43 cellular contexts compared by ENCODE assay signal in the genomic region with DNA sequence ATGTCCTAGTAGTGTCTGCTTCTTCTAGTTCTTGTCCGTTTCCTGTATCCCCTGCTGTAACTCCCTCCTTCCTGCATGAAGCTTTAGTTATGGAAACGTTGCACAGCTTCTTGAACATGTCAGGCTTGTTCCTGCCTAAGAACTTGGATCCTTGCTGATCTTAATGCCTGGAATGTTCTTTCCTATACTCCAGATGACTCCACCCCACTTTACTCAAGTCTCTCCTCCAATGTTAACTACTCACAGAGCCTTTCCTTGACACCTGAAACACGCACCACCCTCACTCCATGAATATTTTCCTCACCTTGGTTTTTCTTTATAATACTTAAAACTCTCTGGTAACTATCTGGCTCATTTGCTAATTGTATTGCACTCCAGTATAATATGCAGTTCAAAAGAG. TPM values are rescaled to one million over a fixed set of nuclear protein-coding genes. Genes with fewer than 3 reads are reported as not detected.
"Had no signal": no experiment of that assay in that cellular context is flagged by ENCODE, and none has a peak within 500 bp of the region (broad histone marks: within the 10 kb centered on the region; RNA-seq: fewer than 3 reads in every experiment).

No MANE protein-coding gene starts in this region.

- H3K9me3 ChIP-seq: adrenal gland, ascending aorta, body of pancreas had no signal

- H3K4me3 ChIP-seq: adrenal gland, ascending aorta, body of pancreas, breast epithelium, cardiac muscle cell had no signal

- H3K4me3 Mint-ChIP-seq: activated naive CD4-positive, alpha-beta T cell treated with anti-CD3 and anti-CD28 coated beads for 36 hours; activated naive CD4-positive, alpha-beta T cell treated with anti-CD3 and anti-CD28 coated beads, Interleukin-2, amount 10 ng/mL, durations not matched to agents 7 days and 5 days; activated naive CD4-positive, alpha-beta T cell treated with anti-CD3 and anti-CD28 coated beads, Interleukin-2, amount 50 U/mL, for 24 hours; activated naive CD8-positive, alpha-beta T cell; activated naive CD8-positive, alpha-beta T cell treated with anti-CD3 and anti-CD28 coated beads for 36 hours; activated naive CD8-positive, alpha-beta T cell treated with anti-CD3 and anti-CD28 coated beads, Interleukin-2, amount 10 ng/mL, durations not matched to agents 7 days and 5 days; activated naive CD8-positive, alpha-beta T cell treated with anti-CD3 and anti-CD28 coated beads, Interleukin-2, amount 50 U/mL, for 24 hours; activated T-cell treated with anti-CD3 and anti-CD28 coated beads, Interleukin-2, amount 50 U/mL, for 24 hours; activated T-cell treated with anti-CD3 and anti-CD28 coated beads, Interleukin-2, amount 50 U/mL, for 4 hours; activated T-cell treated with anti-CD3 and anti-CD28 coated beads, Interleukin-2, amount 50 U/mL, for 72 hours; activated T-helper 1 cell treated with anti-CD3 and anti-CD28 coated beads, Interleukin-12 subunit alpha, Interleukin-12 subunit beta, Interleukin-2, Interleukin-4 antibody, amounts not matched to agents 30 ng/mL and 10 ng/mL and 1 ng/mL, durations not matched to agents 14 hours and 24 hours and 36 hours; activated T-helper 17 cell treated with anti-CD3 and anti-CD28 coated beads, Interleukin-2, amount 50 U/mL, for 72 hours; brain; central memory CD8-positive, alpha-beta T cell had no signal

- H3K4me1 Mint-ChIP-seq: activated naive CD4-positive, alpha-beta T cell treated with anti-CD3 and anti-CD28 coated beads, Interleukin-2, amount 10 ng/mL, durations not matched to agents 7 days and 5 days; activated naive CD4-positive, alpha-beta T cell treated with anti-CD3 and anti-CD28 coated beads, Interleukin-2, amount 50 U/mL, for 24 hours; activated naive CD8-positive, alpha-beta T cell treated with anti-CD3 and anti-CD28 coated beads for 36 hours; activated naive CD8-positive, alpha-beta T cell treated with anti-CD3 and anti-CD28 coated beads, Interleukin-2, amount 10 ng/mL, durations not matched to agents 7 days and 5 days; activated naive CD8-positive, alpha-beta T cell treated with anti-CD3 and anti-CD28 coated beads, Interleukin-2, amount 50 U/mL, for 24 hours; activated T-helper 17 cell treated with anti-CD3 and anti-CD28 coated beads, Interleukin-2, amount 50 U/mL, for 72 hours; brain; central memory CD8-positive, alpha-beta T cell had no signal

- H3K4me1 ChIP-seq: adrenal gland, ascending aorta, body of pancreas, breast epithelium had no signal

- DNase-seq: activated effector memory CD4-positive, alpha-beta T cell treated with anti-CD3 and anti-CD28 coated beads, Interleukin-2, amount 50 U/mL, for 16 hours; activated effector memory CD4-positive, alpha-beta T cell treated with Interleukin-2 at 50 U/mL for 16 hours; activated gamma-delta T cell; activated gamma-delta T cell treated with Interleukin-2 at 50 U/mL for 16 hours; activated naive CD4-positive, alpha-beta T cell; activated naive CD4-positive, alpha-beta T cell treated with anti-CD3 and anti-CD28 coated beads for 36 hours; activated naive CD4-positive, alpha-beta T cell treated with anti-CD3 and anti-CD28 coated beads, Interleukin-2, amount 10 ng/mL, durations not matched to agents 7 days and 5 days; activated naive CD4-positive, alpha-beta T cell treated with anti-CD3 and anti-CD28 coated beads, Interleukin-2, amount 50 U/mL, for 16 hours; activated naive CD4-positive, alpha-beta T cell treated with Interleukin-2 at 50 U/mL for 16 hours; activated naive CD8-positive, alpha-beta T cell treated with anti-CD3 and anti-CD28 coated beads for 36 hours; activated naive CD8-positive, alpha-beta T cell treated with anti-CD3 and anti-CD28 coated beads, Interleukin-2, amount 10 ng/mL, durations not matched to agents 7 days and 5 days; activated naive CD8-positive, alpha-beta T cell treated with anti-CD3 and anti-CD28 coated beads, Interleukin-2, amount 50 U/mL, for 24 hours; activated T-cell treated with anti-CD3 and anti-CD28 coated beads for 4 hours; activated T-cell treated with anti-CD3 and anti-CD28 coated beads, Interleukin-2, amount 50 U/mL, for 1 hour; activated T-cell treated with anti-CD3 and anti-CD28 coated beads, Interleukin-2, amount 50 U/mL, for 24 hours; activated T-cell treated with anti-CD3 and anti-CD28 coated beads, Interleukin-2, amount 50 U/mL, for 4 hours; activated T-cell treated with anti-CD3 and anti-CD28 coated beads, Interleukin-2, amount 50 U/mL, for 48 hours; activated T-cell treated with anti-CD3 and anti-CD28 coated beads, Interleukin-2, amount 50 U/mL, for 72 hours; adrenal gland; amniotic stem cell; amygdala; anterior cingulate cortex; aorta; body of pancreas; brain microvascular endothelial cell; caudate nucleus; cerebellar nuclear complex had no signal

- H3K27me3 Mint-ChIP-seq: activated naive CD4-positive, alpha-beta T cell treated with anti-CD3 and anti-CD28 coated beads, Interleukin-2, amount 10 ng/mL, durations not matched to agents 7 days and 5 days; activated naive CD4-positive, alpha-beta T cell treated with anti-CD3 and anti-CD28 coated beads, Interleukin-2, amount 50 U/mL, for 24 hours; activated naive CD8-positive, alpha-beta T cell; activated naive CD8-positive, alpha-beta T cell treated with anti-CD3 and anti-CD28 coated beads for 36 hours; activated naive CD8-positive, alpha-beta T cell treated with anti-CD3 and anti-CD28 coated beads, Interleukin-2, amount 10 ng/mL, durations not matched to agents 7 days and 5 days; activated naive CD8-positive, alpha-beta T cell treated with anti-CD3 and anti-CD28 coated beads, Interleukin-2, amount 50 U/mL, for 24 hours; activated T-helper 17 cell treated with anti-CD3 and anti-CD28 coated beads, Interleukin-2, amount 50 U/mL, for 72 hours; brain; central memory CD8-positive, alpha-beta T cell had no signal

- H3K36me3 Mint-ChIP-seq: activated naive CD4-positive, alpha-beta T cell treated with anti-CD3 and anti-CD28 coated beads, Interleukin-2, amount 10 ng/mL, durations not matched to agents 7 days and 5 days; activated naive CD4-positive, alpha-beta T cell treated with anti-CD3 and anti-CD28 coated beads, Interleukin-2, amount 50 U/mL, for 24 hours; activated naive CD4-positive, alpha-beta T cell treated with anti-CD3 and anti-CD28 coated beads, Interleukin-2, amount 50 U/mL, for 72 hours; activated naive CD8-positive, alpha-beta T cell; activated naive CD8-positive, alpha-beta T cell treated with anti-CD3 and anti-CD28 coated beads for 36 hours; activated naive CD8-positive, alpha-beta T cell treated with anti-CD3 and anti-CD28 coated beads, Interleukin-2, amount 10 ng/mL, durations not matched to agents 7 days and 5 days; brain had no signal

- H3K27ac ChIP-seq: adrenal gland, ascending aorta, body of pancreas, brain microvascular endothelial cell, breast epithelium, cardiac muscle cell had no signal

- H3K27me3 ChIP-seq: ascending aorta, body of pancreas, brain microvascular endothelial cell, cardiac muscle cell had no signal

- H3K36me3 ChIP-seq: adrenal gland, ascending aorta, brain microvascular endothelial cell, breast epithelium, cardiac muscle cell had no signal

- H3K27ac Mint-ChIP-seq: activated naive CD4-positive, alpha-beta T cell treated with anti-CD3 and anti-CD28 coated beads for 36 hours; activated naive CD4-positive, alpha-beta T cell treated with anti-CD3 and anti-CD28 coated beads, Interleukin-2, amount 10 ng/mL, durations not matched to agents 7 days and 5 days; activated naive CD4-positive, alpha-beta T cell treated with anti-CD3 and anti-CD28 coated beads, Interleukin-2, amount 50 U/mL, for 24 hours; activated naive CD4-positive, alpha-beta T cell treated with anti-CD3 and anti-CD28 coated beads, Interleukin-2, amount 50 U/mL, for 72 hours; activated naive CD8-positive, alpha-beta T cell; activated naive CD8-positive, alpha-beta T cell treated with anti-CD3 and anti-CD28 coated beads for 36 hours; activated naive CD8-positive, alpha-beta T cell treated with anti-CD3 and anti-CD28 coated beads, Interleukin-2, amount 10 ng/mL, durations not matched to agents 7 days and 5 days; activated naive CD8-positive, alpha-beta T cell treated with anti-CD3 and anti-CD28 coated beads, Interleukin-2, amount 50 U/mL, for 24 hours; activated T-cell treated with anti-CD3 and anti-CD28 coated beads, Interleukin-2, amount 50 U/mL, for 24 hours; activated T-cell treated with anti-CD3 and anti-CD28 coated beads, Interleukin-2, amount 50 U/mL, for 72 hours; activated T-helper 1 cell treated with anti-CD3 and anti-CD28 coated beads, Interleukin-12 subunit alpha, Interleukin-12 subunit beta, Interleukin-2, Interleukin-4 antibody, amounts not matched to agents 30 ng/mL and 10 ng/mL and 1 ng/mL, durations not matched to agents 14 hours and 24 hours and 36 hours; activated T-helper 17 cell treated with anti-CD3 and anti-CD28 coated beads, Interleukin-2, amount 50 U/mL, for 72 hours; activated T-helper 2 cell treated with anti-CD3 and anti-CD28 coated beads, Interferon-gamma antibody, Interleukin-2, Interleukin-4, amounts not matched to agents 10 μg/mL and 5 μg/mL and 100 μg/mL, durations not matched to agents 14 hours and 24 hours and 36 hours; brain had no signal

- ATAC-seq: activated naive CD4-positive, alpha-beta T cell treated with anti-CD3 and anti-CD28 coated beads, Interleukin-2, amount 50 U/mL, for 72 hours; activated naive CD8-positive, alpha-beta T cell treated with anti-CD3 and anti-CD28 coated beads, Interleukin-2, amount 50 U/mL, for 24 hours; activated T-cell treated with anti-CD3 and anti-CD28 coated beads, Interleukin-2, amount 50 U/mL, for 4 hours; activated T-cell treated with anti-CD3 and anti-CD28 coated beads, Interleukin-2, amount 50 U/mL, for 72 hours; activated T-helper 17 cell treated with anti-CD3 and anti-CD28 coated beads, Interleukin-2, amount 50 U/mL, for 72 hours; body of pancreas had no signal

- H3K9me3 Mint-ChIP-seq: activated naive CD4-positive, alpha-beta T cell treated with anti-CD3 and anti-CD28 coated beads for 36 hours; activated naive CD4-positive, alpha-beta T cell treated with anti-CD3 and anti-CD28 coated beads, Interleukin-2, amount 10 ng/mL, durations not matched to agents 7 days and 5 days; activated naive CD4-positive, alpha-beta T cell treated with anti-CD3 and anti-CD28 coated beads, Interleukin-2, amount 50 U/mL, for 24 hours; activated naive CD8-positive, alpha-beta T cell treated with anti-CD3 and anti-CD28 coated beads, Interleukin-2, amount 10 ng/mL, durations not matched to agents 7 days and 5 days; activated naive CD8-positive, alpha-beta T cell treated with anti-CD3 and anti-CD28 coated beads, Interleukin-2, amount 50 U/mL, for 24 hours; activated T-cell treated with anti-CD3 and anti-CD28 coated beads, Interleukin-2, amount 50 U/mL, for 24 hours; activated T-helper 1 cell treated with anti-CD3 and anti-CD28 coated beads, Interleukin-12 subunit alpha, Interleukin-12 subunit beta, Interleukin-2, Interleukin-4 antibody, amounts not matched to agents 30 ng/mL and 10 ng/mL and 1 ng/mL, durations not matched to agents 14 hours and 24 hours and 36 hours; brain had no signal

RNA-seq across cellular contexts. Expression of a gene that starts 19.4 kb away (rescaled TPM):
- total RNA-seq: activated naive CD4-positive, alpha-beta T cell treated with anti-CD3 and anti-CD28 coated beads for 36 hours; activated naive CD4-positive, alpha-beta T cell treated with anti-CD3 and anti-CD28 coated beads, Interleukin-2, amount 50 U/mL, for 72 hours; activated naive CD8-positive, alpha-beta T cell treated with anti-CD3 and anti-CD28 coated beads for 36 hours; activated naive CD8-positive, alpha-beta T cell treated with anti-CD3 and anti-CD28 coated beads, Interleukin-2, amount 10 ng/mL, durations not matched to agents 7 days and 5 days; activated T-cell treated with anti-CD3 and anti-CD28 coated beads, Interleukin-2, amount 50 U/mL, for 4 hours; activated T-cell treated with anti-CD3 and anti-CD28 coated beads, Interleukin-2, amount 50 U/mL, for 72 hours; activated T-helper 1 cell treated with anti-CD3 and anti-CD28 coated beads, Interleukin-12 subunit alpha, Interleukin-12 subunit beta, Interleukin-2, Interleukin-4 antibody, amounts not matched to agents 30 ng/mL and 10 ng/mL and 1 ng/mL, durations not matched to agents 14 hours and 24 hours and 36 hours; activated T-helper 17 cell treated with anti-CD3 and anti-CD28 coated beads, Interleukin-2, amount 50 U/mL, for 72 hours; activated T-helper 2 cell treated with anti-CD3 and anti-CD28 coated beads, Interferon-gamma antibody, Interleukin-2, Interleukin-4, amounts not matched to agents 10 μg/mL and 5 μg/mL and 100 μg/mL, durations not matched to agents 14 hours and 24 hours and 36 hours; adrenal gland; ascending aorta; astrocyte; body of pancreas; bronchial epithelial cell; cardiac muscle cell; cardiac septum had no signal
- polyA plus RNA-seq: adipose tissue, cardiac muscle cell had no signal

RNA-seq across cellular contexts. Expression of a gene that starts 46.2 kb away (rescaled TPM):
- total RNA-seq: activated naive CD4-positive, alpha-beta T cell treated with anti-CD3 and anti-CD28 coated beads for 36 hours; activated naive CD4-positive, alpha-beta T cell treated with anti-CD3 and anti-CD28 coated beads, Interleukin-2, amount 50 U/mL, for 72 hours; activated naive CD8-positive, alpha-beta T cell treated with anti-CD3 and anti-CD28 coated beads for 36 hours; activated naive CD8-positive, alpha-beta T cell treated with anti-CD3 and anti-CD28 coated beads, Interleukin-2, amount 10 ng/mL, durations not matched to agents 7 days and 5 days; activated T-cell treated with anti-CD3 and anti-CD28 coated beads, Interleukin-2, amount 50 U/mL, for 4 hours; activated T-cell treated with anti-CD3 and anti-CD28 coated beads, Interleukin-2, amount 50 U/mL, for 72 hours; activated T-helper 1 cell treated with anti-CD3 and anti-CD28 coated beads, Interleukin-12 subunit alpha, Interleukin-12 subunit beta, Interleukin-2, Interleukin-4 antibody, amounts not matched to agents 30 ng/mL and 10 ng/mL and 1 ng/mL, durations not matched to agents 14 hours and 24 hours and 36 hours; activated T-helper 17 cell treated with anti-CD3 and anti-CD28 coated beads, Interleukin-2, amount 50 U/mL, for 72 hours; activated T-helper 2 cell treated with anti-CD3 and anti-CD28 coated beads, Interferon-gamma antibody, Interleukin-2, Interleukin-4, amounts not matched to agents 10 μg/mL and 5 μg/mL and 100 μg/mL, durations not matched to agents 14 hours and 24 hours and 36 hours; adrenal gland; aorta; ascending aorta; astrocyte; body of pancreas; breast epithelium; bronchial epithelial cell; cardiac muscle cell; cardiac septum; cerebellum had no signal
- polyA plus RNA-seq: adipose tissue, adrenal gland, aorta, cardiac muscle cell had no signal
